ENCODE assay signal across 29 cellular contexts in genomic region chr6:161266866-161267265, GRCh38.
"Had no signal": no experiment of that assay in that cellular context is flagged by ENCODE, and none has a peak within 500 bp of the region (broad histone marks: within the 10 kb centered on the region; RNA-seq: fewer than 3 reads in every experiment).

No MANE protein-coding gene starts in this region.

- H3K4me1 Mint-ChIP-seq: activated naive CD4-positive, alpha-beta T cell treated with anti-CD3 and anti-CD28 coated beads, Interleukin-2, amount 50 U/mL, for 24 hours had no signal

- ATAC-seq: activated CD4-positive, alpha-beta T cell treated with anti-CD3 and anti-CD28 coated beads for 36 hours; activated T-cell treated with anti-CD3 and anti-CD28 coated beads, Interleukin-2, amount 50 U/mL, for 72 hours; body of pancreas; K562; Right ventricle myocardium inferior had no signal

- DNase-seq: activated CD4-positive, alpha-beta memory T cell treated with anti-CD3 and anti-CD28 coated beads, Interleukin-2, amount 10 ng/mL, durations not matched to agents 7 days and 5 days; activated CD4-positive, alpha-beta T cell treated with anti-CD3 and anti-CD28 coated beads for 36 hours; activated CD4-positive, alpha-beta T cell treated with anti-CD3 and anti-CD28 coated beads, Interleukin-2, amount 50 U/mL, for 1 hour; activated CD8-positive, alpha-beta memory T cell treated with anti-CD3 and anti-CD28 coated beads, Interleukin-2, amount 50 U/mL, for 4 hours; activated gamma-delta T cell treated with Interleukin-2 at 50 U/mL for 16 hours; activated T-cell treated with anti-CD3 and anti-CD28 coated beads, Interleukin-2, amount 50 U/mL, for 72 hours; body of pancreas; Karpas-422; MM.1S; NCI-H1105; NCI-H1436; NCI-H1694 treated with DMSO at 0.1 percent for 48 hours; NCI-H2029 treated with DMSO at 0.1 percent for 48 hours; NCI-H345; NCI-H510A; NCI-H526 treated with DMSO at 0.1 percent for 48 hours; NCI-H82; NK-92 treated with Interleukin-12 subunit alpha and Interleukin-12 subunit beta, amount 100 ng/mL, for 24 hours; OCI-M1; RPMI8226; SK-N-SH; SW 1271; T-helper 9 cell had no signal

- FAIRE-seq: K562 had no signal

- H3K27ac ChIP-seq: ascending aorta, body of pancreas, VCaP had no signal

- H3K36me3 Mint-ChIP-seq: activated naive CD4-positive, alpha-beta T cell treated with anti-CD3 and anti-CD28 coated beads, Interleukin-2, amount 50 U/mL, for 24 hours had no signal

- H3K27me3 Mint-ChIP-seq: activated CD4-positive, alpha-beta memory T cell treated with anti-CD3 and anti-CD28 coated beads, Interleukin-2, amount 10 ng/mL, durations not matched to agents 7 days and 5 days; activated CD4-positive, alpha-beta T cell treated with anti-CD3 and anti-CD28 coated beads for 36 hours; activated naive CD4-positive, alpha-beta T cell treated with anti-CD3 and anti-CD28 coated beads, Interleukin-2, amount 50 U/mL, for 24 hours had no signal

- H3K27ac Mint-ChIP-seq: activated CD4-positive, alpha-beta memory T cell treated with anti-CD3 and anti-CD28 coated beads, Interleukin-2, amount 10 ng/mL, durations not matched to agents 7 days and 5 days; activated CD4-positive, alpha-beta T cell treated with anti-CD3 and anti-CD28 coated beads for 36 hours; activated naive CD4-positive, alpha-beta T cell treated with anti-CD3 and anti-CD28 coated beads, Interleukin-2, amount 50 U/mL, for 24 hours; activated T-cell treated with anti-CD3 and anti-CD28 coated beads, Interleukin-2, amount 50 U/mL, for 72 hours; activated T-helper 2 cell treated with anti-CD3 and anti-CD28 coated beads, Interferon-gamma antibody, Interleukin-2, Interleukin-4, amounts not matched to agents 10 μg/mL and 5 μg/mL and 100 μg/mL, durations not matched to agents 14 hours and 24 hours and 36 hours had no signal

- H3K4me3 Mint-ChIP-seq: activated CD4-positive, alpha-beta memory T cell treated with anti-CD3 and anti-CD28 coated beads, Interleukin-2, amount 10 ng/mL, durations not matched to agents 7 days and 5 days; activated CD4-positive, alpha-beta T cell treated with anti-CD3 and anti-CD28 coated beads for 36 hours; activated naive CD4-positive, alpha-beta T cell treated with anti-CD3 and anti-CD28 coated beads, Interleukin-2, amount 50 U/mL, for 24 hours; activated T-cell treated with anti-CD3 and anti-CD28 coated beads, Interleukin-2, amount 50 U/mL, for 72 hours had no signal

- H3K9me3 Mint-ChIP-seq: activated CD4-positive, alpha-beta memory T cell treated with anti-CD3 and anti-CD28 coated beads, Interleukin-2, amount 10 ng/mL, durations not matched to agents 7 days and 5 days; activated naive CD4-positive, alpha-beta T cell treated with anti-CD3 and anti-CD28 coated beads, Interleukin-2, amount 50 U/mL, for 24 hours; activated T-cell treated with anti-CD3 and anti-CD28 coated beads, Interleukin-2, amount 50 U/mL, for 72 hours; activated T-helper 2 cell treated with anti-CD3 and anti-CD28 coated beads, Interferon-gamma antibody, Interleukin-2, Interleukin-4, amounts not matched to agents 10 μg/mL and 5 μg/mL and 100 μg/mL, durations not matched to agents 14 hours and 24 hours and 36 hours had no signal
